Comparison of ENCODE assay signal across 1 cellular context in the genomic region with DNA sequence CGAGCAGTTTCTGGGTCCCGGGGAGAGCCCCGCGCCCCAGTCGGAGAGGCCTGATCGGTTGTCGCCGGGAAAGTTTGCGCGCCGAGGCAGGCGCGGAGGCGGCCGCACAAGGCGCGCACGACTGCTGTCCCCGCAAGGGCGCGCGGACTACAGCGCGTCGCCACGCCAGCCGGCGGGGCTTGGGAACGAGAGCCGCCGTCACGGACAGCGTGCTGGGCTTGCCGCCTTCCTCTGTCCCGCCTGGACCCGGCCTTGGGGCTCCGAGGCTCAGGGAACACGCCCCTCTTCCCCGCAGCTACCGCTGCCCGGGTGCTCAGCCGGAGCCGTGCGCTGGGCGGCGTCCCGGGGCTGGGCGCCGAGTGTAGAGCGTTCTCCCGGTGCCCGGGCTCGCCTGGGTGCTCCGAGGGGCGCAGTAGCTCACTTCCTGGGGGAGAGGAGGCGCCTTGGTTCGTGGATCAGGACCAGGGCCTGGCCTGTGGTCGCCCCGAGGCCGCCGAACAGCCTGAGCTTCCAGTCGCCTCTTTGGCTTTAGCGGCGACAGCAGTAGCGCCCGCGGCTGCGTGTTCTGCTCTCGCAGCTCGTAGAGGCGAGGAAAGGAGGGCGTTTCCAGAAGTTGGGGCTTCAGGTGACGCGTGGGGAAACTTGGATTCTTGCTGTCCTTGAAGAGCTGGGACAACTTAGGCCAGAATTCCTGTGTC.
TF ChIP-seq lines count a peak whose summit lies in the region.

No MANE protein-coding gene starts in this region.

TF ChIP-seq in HepG2, 621 proteins besides CTCF, POLR2A, EP300 and RAD21 (continued from another document):
- TF ChIP-seq CEBPB (IDR thresholded peaks at IDR 0.05; ENCODE audit: borderline replicate concordance, low read depth, low read length) (no peak), ZNF567 (CRISPR knock-in tag; IDR thresholded peaks at IDR 0.05; ENCODE audit: borderline replicate concordance) (no peak), FOXO1 (CRISPR knock-in tag; IDR thresholded peaks at IDR 0.05) (no peak), ATF7 (IDR thresholded peaks at IDR 0.05) (no peak), ATF7 (CRISPR knock-in tag; IDR thresholded peaks at IDR 0.05) (no peak), ZNF451 (CRISPR knock-in tag; IDR thresholded peaks at IDR 0.05) (no peak), BORCS8-MEF2B (CRISPR knock-in tag; IDR thresholded peaks at IDR 0.05) (peak; percentile 60; the same call in 1 of the 2 replicates), ZNF496 (CRISPR knock-in tag; IDR thresholded peaks at IDR 0.05; ENCODE audit: insufficient replicate concordance) (no peak), NR2F1 (CRISPR knock-in tag; IDR thresholded peaks at IDR 0.05) (no peak), ZNF781 (CRISPR knock-in tag; IDR thresholded peaks at IDR 0.05; ENCODE audit: borderline replicate concordance, not compliant biosample characterization) (peak; percentile 59)
- TF ChIP-seq, protein P1, sequence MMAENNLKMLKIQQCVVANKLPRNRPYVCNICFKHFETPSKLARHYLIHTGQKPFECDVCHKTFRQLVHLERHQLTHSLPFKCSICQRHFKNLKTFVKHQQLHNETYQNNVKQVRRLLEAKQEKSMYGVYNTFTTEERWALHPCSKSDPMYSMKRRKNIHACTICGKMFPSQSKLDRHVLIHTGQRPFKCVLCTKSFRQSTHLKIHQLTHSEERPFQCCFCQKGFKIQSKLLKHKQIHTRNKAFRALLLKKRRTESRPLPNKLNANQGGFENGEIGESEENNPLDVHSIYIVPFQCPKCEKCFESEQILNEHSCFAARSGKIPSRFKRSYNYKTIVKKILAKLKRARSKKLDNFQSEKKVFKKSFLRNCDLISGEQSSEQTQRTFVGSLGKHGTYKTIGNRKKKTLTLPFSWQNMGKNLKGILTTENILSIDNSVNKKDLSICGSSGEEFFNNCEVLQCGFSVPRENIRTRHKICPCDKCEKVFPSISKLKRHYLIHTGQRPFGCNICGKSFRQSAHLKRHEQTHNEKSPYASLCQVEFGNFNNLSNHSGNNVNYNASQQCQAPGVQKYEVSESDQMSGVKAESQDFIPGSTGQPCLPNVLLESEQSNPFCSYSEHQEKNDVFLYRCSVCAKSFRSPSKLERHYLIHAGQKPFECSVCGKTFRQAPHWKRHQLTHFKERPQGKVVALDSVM (CRISPR knock-in tag; IDR thresholded peaks at IDR 0.05), result 0 out of 2 replicates have a peak, but pooled peaks have one; percentile 20
